16 cellular contexts compared by ENCODE assay signal in the genomic region with DNA sequence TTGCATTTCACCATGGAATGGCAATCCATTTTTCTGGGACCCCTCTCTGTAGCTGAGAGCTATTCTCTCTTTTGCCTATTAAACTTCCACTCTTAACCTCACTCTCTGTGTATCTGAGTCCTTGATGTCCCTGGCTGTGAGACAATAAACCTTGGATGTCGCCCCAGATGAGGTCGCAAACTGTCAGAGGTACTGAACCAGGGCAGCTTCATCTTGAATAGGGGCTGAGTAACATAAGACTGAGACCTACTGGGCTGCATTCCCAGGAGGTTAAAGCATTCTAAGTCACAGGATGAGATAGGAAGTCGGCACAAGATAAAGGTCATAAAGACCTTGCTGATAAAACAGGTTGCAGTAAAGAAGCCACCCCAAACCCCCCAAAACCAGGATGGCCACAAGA.
A peak's percentile ranks its signal among the peaks of the same experiment; 100 is the strongest.
DNase-seq lines count a peak whose midpoint lies in the region; ATAC-seq and TF ChIP-seq lines count a peak whose summit lies in the region.
"Had no signal": no experiment of that assay in that cellular context is flagged by ENCODE, and none has a peak within 500 bp of the region (broad histone marks: within the 10 kb centered on the region; RNA-seq: fewer than 3 reads in every experiment).

No MANE protein-coding gene starts in this region.

- no peaks in the 10 kb centered on the region for H3K9me3 ChIP-seq in heart left ventricle
- H3K9me3 ChIP-seq: uterus had no signal

- H2BK5ac ChIP-seq in mesendoderm (ENCODE audit: low read length), result no peak overlapping the region

- no peak overlapping the region for H3K9ac ChIP-seq in mesendoderm (ENCODE audit: low read length)

- H2AFZ ChIP-seq in GM23338, result no peak overlapping the region

- no peak overlapping the region for H2AK5ac ChIP-seq in mesendoderm (ENCODE audit: low read length)

- H3K4me3 ChIP-seq in GM23338 (peak overlapping the region; percentile 41), heart left ventricle (peak overlapping the region in 1 of 12 donors; percentile 1), mesendoderm (ENCODE audit: low read length) (no peak overlapping the region)
- H3K4me3 ChIP-seq: uterus had no signal

- H3K9me2 ChIP-seq in GM23338 (ENCODE audit: insufficient read depth), result 0 out of 2 replicates have a peak, but pooled peaks cover 4% of the 10 kb centered on the region

- no peak overlapping the region for H2BK120ac ChIP-seq in mesendoderm (ENCODE audit: low read depth, low read length)

- peaks cover 5% of the 10 kb centered on the region for H3K27me3 Mint-ChIP-seq in GM23338 (ENCODE audit: insufficient read depth, low read depth, poor library complexity)
- H3K27me3 Mint-ChIP-seq in activated CD4-positive, alpha-beta T cell treated with anti-CD3 and anti-CD28 coated beads, Interleukin-2, amount 10 ng/mL, durations not matched to agents 24 days and 14 days, result no peaks in the 10 kb centered on the region
- H3K27me3 Mint-ChIP-seq: dendritic cell treated with granulocyte-macrophage colony-stimulating factor and Interleukin-4, amounts not matched to agents 40 ng/mL and 50 ng/mL, for 4 days; IgD-negative memory B cell; stimulated activated naive CD8-positive, alpha-beta T cell treated with anti-CD3 and anti-CD28 coated beads, Interleukin-15, Interleukin-2, amounts not matched to agents 100 ng/mL and 50 ng/mL, for 24 hours had no signal

- peaks cover 68% of the 10 kb centered on the region for H3K4me1 Mint-ChIP-seq in GM23338
- no peaks in the 10 kb centered on the region for H3K4me1 Mint-ChIP-seq in activated CD4-positive, alpha-beta T cell treated with anti-CD3 and anti-CD28 coated beads, Interleukin-2, amount 10 ng/mL, durations not matched to agents 24 days and 14 days

- H3K36me3 Mint-ChIP-seq in GM23338 (ENCODE audit: low read depth), result peaks cover 27% of the 10 kb centered on the region
- H3K36me3 Mint-ChIP-seq in activated CD4-positive, alpha-beta T cell treated with anti-CD3 and anti-CD28 coated beads, Interleukin-2, amount 10 ng/mL, durations not matched to agents 24 days and 14 days (ENCODE audit: low read depth), result peaks cover 15% of the 10 kb centered on the region

- intact Hi-C loops in heart left ventricle (cut with DNase I), result no loop called here
- intact Hi-C loops in activated CD4-positive, alpha-beta T cell treated with anti-CD3 and anti-CD28 coated beads, Interleukin-2, amount 10 ng/mL, durations not matched to agents 24 days and 14 days (cut with micrococcal nuclease), result no loop called here

- ATAC-seq in GM23338 (peak; percentile 67), heart left ventricle (peak; percentile 90 to 94 (median 93)), GM19452 (IDR thresholded peaks at IDR 0.05; ENCODE audit: unreplicated experiment) (no peak), HG03439 (IDR thresholded peaks at IDR 0.05; ENCODE audit: unreplicated experiment) (no peak), HG03095 (IDR thresholded peaks at IDR 0.05; ENCODE audit: unreplicated experiment) (no peak)
- ATAC-seq: esophagus mucosa had no signal

- H3K4me3 Mint-ChIP-seq in GM23338, result peak overlapping the region; percentile 35
- no peak overlapping the region for H3K4me3 Mint-ChIP-seq in activated CD4-positive, alpha-beta T cell treated with anti-CD3 and anti-CD28 coated beads, Interleukin-2, amount 10 ng/mL, durations not matched to agents 24 days and 14 days
- H3K4me3 Mint-ChIP-seq: dendritic cell treated with granulocyte-macrophage colony-stimulating factor and Interleukin-4, amounts not matched to agents 40 ng/mL and 50 ng/mL, for 4 days; IgD-negative memory B cell; stimulated activated naive CD8-positive, alpha-beta T cell treated with anti-CD3 and anti-CD28 coated beads, Interleukin-15, Interleukin-2, amounts not matched to agents 100 ng/mL and 50 ng/mL, for 24 hours had no signal

- DNase-seq in GM23338 (ENCODE audit: low spot score) (peak; percentile 50), heart left ventricle (peak in 4 of 5 donors; percentile 43 to 56 (median 48)), mesendoderm (peak; percentile 91)
- no peak for DNase-seq in activated CD4-positive, alpha-beta T cell treated with anti-CD3 and anti-CD28 coated beads, Interleukin-2, amount 10 ng/mL, durations not matched to agents 24 days and 14 days
- DNase-seq: activated CD4-positive, alpha-beta T cell treated with anti-CD3 and anti-CD28 coated beads, Interleukin-2, amount 50 U/mL, for 48 hours; NCI-H1092; NCI-H226; uterus had no signal

- no peaks in the 10 kb centered on the region for H4K20me1 ChIP-seq in GM23338 (replicated peaks; ENCODE audit: insufficient read depth)

- H4K8ac ChIP-seq in mesendoderm (ENCODE audit: low read depth, low read length), result no peak overlapping the region

- no peak overlapping the region for H4K5ac ChIP-seq in mesendoderm (ENCODE audit: low read length)

- peaks cover 58% of the 10 kb centered on the region for H3K79me2 ChIP-seq in GM23338 (replicated peaks; ENCODE audit: insufficient read depth)
- peaks cover 12% of the 10 kb centered on the region for H3K79me2 ChIP-seq in mesendoderm (ENCODE audit: control insufficient read depth, insufficient read depth, low read length)

- H3K27ac ChIP-seq in GM23338 (ENCODE audit: low read depth) (peak overlapping the region; percentile 81), VCaP (peak overlapping the region; percentile 33), heart left ventricle (peak overlapping the region in 6 of 12 donors; percentile 23 to 50 (median 32)), mesendoderm (ENCODE audit: low read depth, low read length) (no peak overlapping the region)
- H3K27ac ChIP-seq: uterus had no signal

- 27 to 32% (median 30%) methylated on average over 3 of the region's 3 CpGs for WGBS in heart left ventricle, 4 donors
- WGBS in mesendoderm (ENCODE audit: extremely low coverage, insufficient coverage, low lambda C conversion rate), result no CpG with 5 or more reads among the region's 3 CpGs

- H3K36me3 ChIP-seq in GM23338 (ENCODE audit: insufficient read depth) (no peaks in the 10 kb centered on the region), heart left ventricle (peaks cover 0 to 21% (median 8%) of the 10 kb centered on the region in 9 donors), mesendoderm (ENCODE audit: control insufficient read depth, insufficient read depth, low read length) (no peaks in the 10 kb centered on the region)
- H3K36me3 ChIP-seq: uterus had no signal

- peaks cover 8% of the 10 kb centered on the region for H3K79me1 ChIP-seq in mesendoderm (ENCODE audit: low read length)

- H3K23ac ChIP-seq in mesendoderm (ENCODE audit: low read length), result no peak overlapping the region

- no peak overlapping the region for H3K18ac ChIP-seq in mesendoderm (ENCODE audit: low read length)

- H2BK15ac ChIP-seq in mesendoderm (replicated peaks; ENCODE audit: low read depth), result no peak overlapping the region

- no peak for TF ChIP-seq POLR2A in heart left ventricle (IDR thresholded peaks at IDR 0.05)

- no peaks in the 10 kb centered on the region for H3F3A ChIP-seq in GM23338 (replicated peaks; ENCODE audit: low read depth)

- H3K9me3 Mint-ChIP-seq in GM23338, result no peaks in the 10 kb centered on the region
- no peaks in the 10 kb centered on the region for H3K9me3 Mint-ChIP-seq in activated CD4-positive, alpha-beta T cell treated with anti-CD3 and anti-CD28 coated beads, Interleukin-2, amount 10 ng/mL, durations not matched to agents 24 days and 14 days
- H3K9me3 Mint-ChIP-seq: dendritic cell treated with granulocyte-macrophage colony-stimulating factor and Interleukin-4, amounts not matched to agents 40 ng/mL and 50 ng/mL, for 4 days; IgD-negative memory B cell; stimulated activated naive CD8-positive, alpha-beta T cell treated with anti-CD3 and anti-CD28 coated beads, Interleukin-15, Interleukin-2, amounts not matched to agents 100 ng/mL and 50 ng/mL, for 24 hours had no signal

- H3K4ac ChIP-seq in mesendoderm (ENCODE audit: low read depth, low read length), result no peak overlapping the region

- H3K27ac Mint-ChIP-seq in GM23338, result peak overlapping the region; percentile 92
- H3K27ac Mint-ChIP-seq in activated CD4-positive, alpha-beta T cell treated with anti-CD3 and anti-CD28 coated beads, Interleukin-2, amount 10 ng/mL, durations not matched to agents 24 days and 14 days, result no peak overlapping the region
- H3K27ac Mint-ChIP-seq: dendritic cell treated with granulocyte-macrophage colony-stimulating factor and Interleukin-4, amounts not matched to agents 40 ng/mL and 50 ng/mL, for 4 days; IgD-negative memory B cell; stimulated activated naive CD8-positive, alpha-beta T cell treated with anti-CD3 and anti-CD28 coated beads, Interleukin-15, Interleukin-2, amounts not matched to agents 100 ng/mL and 50 ng/mL, for 24 hours had no signal

- H3K4me2 ChIP-seq in GM23338 (peak overlapping the region; percentile 66), mesendoderm (ENCODE audit: low read length) (no peak overlapping the region)

- TF ChIP-seq CTCF in GM23338 (conservative IDR thresholded peaks at IDR 0.05; ENCODE audit: low read depth in 2 of 2), result no peak
- no peak for TF ChIP-seq CTCF in VCaP (conservative IDR thresholded peaks at IDR 0.05)
- no peak for TF ChIP-seq CTCF in heart left ventricle (IDR thresholded peaks at IDR 0.05)

- no peak overlapping the region for H3K56ac ChIP-seq in mesendoderm (ENCODE audit: low read length)

- H3K27me3 ChIP-seq in GM23338 (ENCODE audit: insufficient read depth), result no peaks in the 10 kb centered on the region
- no peaks in the 10 kb centered on the region for H3K27me3 ChIP-seq in heart left ventricle
- H3K27me3 ChIP-seq in mesendoderm (ENCODE audit: insufficient read depth, low read length, poor library complexity), result no peaks in the 10 kb centered on the region
- H3K27me3 ChIP-seq: uterus had no signal

- H3K4me1 ChIP-seq in GM23338 (ENCODE audit: insufficient read depth) (peaks cover 58% of the 10 kb centered on the region), heart left ventricle (peaks cover 0 to 37% (median 22%) of the 10 kb centered on the region in 12 donors), mesendoderm (ENCODE audit: control insufficient read depth, low read depth, low read length) (peaks cover 14% of the 10 kb centered on the region)
- H3K4me1 ChIP-seq: uterus had no signal

Comparison
In these comparisons a context has a peak if more than half of its experiments do, and no peak if none do; other contexts are left out.
1. ATAC-seq: peak in GM23338 (single experiment) and heart left ventricle (4 of 4); none in GM19452 (single experiment), HG03439 (single experiment) and HG03095 (single experiment).